8 cellular contexts compared by ENCODE assay signal in genomic region chr13:29937836-29938235, GRCh38.
A peak's percentile ranks its signal among the peaks of the same experiment; 100 is the strongest.
DNase-seq lines count a peak whose midpoint lies in the region; ATAC-seq and TF ChIP-seq lines count a peak whose summit lies in the region.

No MANE protein-coding gene starts in this region.

- H2BK120ac ChIP-seq in IMR-90 (ENCODE audit: low read depth, low read length): no peak overlapping the region

- H3K79me1 ChIP-seq in IMR-90 (ENCODE audit: low read depth in 1 of 2, low read length in 2 of 2): no peaks in the 10 kb centered on the region

- no peaks in the 10 kb centered on the region for H3K9me3 ChIP-seq in CD8-positive, alpha-beta T cell (ENCODE audit: low read length)
- no peaks in the 10 kb centered on the region; the same call in 1 of the 2 replicates for H3K9me3 ChIP-seq in IMR-90 (ENCODE audit: control insufficient read depth, insufficient read depth, low read length)
- no peaks in the 10 kb centered on the region for H3K9me3 ChIP-seq in colonic mucosa

- H3K9ac ChIP-seq in IMR-90 (ENCODE audit: low read depth, low read length) (no peak overlapping the region), colonic mucosa (ENCODE audit: low read depth in 2 of 2, low read length in 2 of 2) (no peak overlapping the region)

- H4K8ac ChIP-seq in IMR-90 (ENCODE audit: low read depth in 2 of 2, low read length in 2 of 2): no peak overlapping the region

- TF ChIP-seq RAD21 in IMR-90 (IDR thresholded peaks at IDR 0.05; ENCODE audit: low read length): no peak

- no peaks in the 10 kb centered on the region for H3K9me3 Mint-ChIP-seq in CD8-positive, alpha-beta T cell
- H3K9me3 Mint-ChIP-seq in activated CD4-positive, alpha-beta T cell treated with anti-CD3 and anti-CD28 coated beads, Interleukin-2, amount 10 ng/mL, durations not matched to agents 24 days and 14 days: no peaks in the 10 kb centered on the region
- no peaks in the 10 kb centered on the region for H3K9me3 Mint-ChIP-seq in activated naive CD8-positive, alpha-beta T cell treated with anti-CD3 and anti-CD28 coated beads for 36 hours

- H3K14ac ChIP-seq in IMR-90 (replicated peaks; ENCODE audit: low read depth, low read length): no peak overlapping the region

- H3K27ac Mint-ChIP-seq in CD8-positive, alpha-beta T cell: peak overlapping the region; percentile 86
- no peak overlapping the region for H3K27ac Mint-ChIP-seq in activated CD4-positive, alpha-beta T cell treated with anti-CD3 and anti-CD28 coated beads, Interleukin-2, amount 10 ng/mL, durations not matched to agents 24 days and 14 days
- H3K27ac Mint-ChIP-seq in activated naive CD8-positive, alpha-beta T cell treated with anti-CD3 and anti-CD28 coated beads for 36 hours: no peak overlapping the region

- dilution Hi-C loops in IMR-90 (cut with HindIII; ENCODE audit: low sequenced_read_pairs, unreplicated experiment): no loop called here

- peaks cover 50% of the 10 kb centered on the region for H3K4me1 Mint-ChIP-seq in CD8-positive, alpha-beta T cell (ENCODE audit: low read depth)
- H3K4me1 Mint-ChIP-seq in activated CD4-positive, alpha-beta T cell treated with anti-CD3 and anti-CD28 coated beads, Interleukin-2, amount 10 ng/mL, durations not matched to agents 24 days and 14 days: peaks cover 40% of the 10 kb centered on the region
- peaks cover 30% of the 10 kb centered on the region for H3K4me1 Mint-ChIP-seq in activated naive CD8-positive, alpha-beta T cell treated with anti-CD3 and anti-CD28 coated beads for 36 hours

- H3K4ac ChIP-seq in IMR-90 (ENCODE audit: low read depth, low read length): no peak overlapping the region

- BruUV-seq in IMR-90 (replicated peaks; lab: Mats Ljungman, UMichigan): no TSS peak

- no peak overlapping the region for H2BK15ac ChIP-seq in IMR-90 (ENCODE audit: low read depth, low read length)

- no peak overlapping the region for H3K23ac ChIP-seq in IMR-90 (ENCODE audit: low read depth, low read length)

- no peak overlapping the region for H3K27ac ChIP-seq in CD8-positive, alpha-beta T cell (ENCODE audit: low read depth, low read length)
- H3K27ac ChIP-seq in IMR-90 (ENCODE audit: insufficient read depth, low read length) (no peak overlapping the region), colonic mucosa (no peak overlapping the region)

- H3K18ac ChIP-seq in IMR-90 (ENCODE audit: low read depth, low read length): no peak overlapping the region

- peaks cover 44% of the 10 kb centered on the region for H3K4me1 ChIP-seq in CD8-positive, alpha-beta T cell (ENCODE audit: insufficient read depth, low read length)
- no peaks in the 10 kb centered on the region for H3K4me1 ChIP-seq in IMR-90 (ENCODE audit: control insufficient read depth, insufficient read depth, low read length)
- H3K4me1 ChIP-seq in colonic mucosa: no peaks in the 10 kb centered on the region

- WGBS in IMR-90 (ENCODE audit: extremely low coverage in 2 of 2, insufficient read length in 1 of 2), 2 experiments: no CpG with 5 or more reads among the region's 3 CpGs

- intact Hi-C loops in CD8-positive, alpha-beta T cell (cut with DNase I, micrococcal nuclease): loop anchor here (2.0 to 5.0 kb wide), 4 partner anchors 36 to 175 kb away; partner anchors contain the start of gene UBL3 (in 1 of the 2)
- intact Hi-C loops in IMR-90 (cut with micrococcal nuclease): no loop called here
- intact Hi-C loops in activated CD4-positive, alpha-beta T cell treated with anti-CD3 and anti-CD28 coated beads, Interleukin-2, amount 10 ng/mL, durations not matched to agents 24 days and 14 days (cut with micrococcal nuclease): loop anchor here (2.0 to 10.0 kb wide), 6 partner anchors 17 to 529 kb away; partner anchors contain the start of genes HMGB1 and SLC7A1
- intact Hi-C loops in colonic mucosa (cut with DNase I): no loop called here

- no peak overlapping the region for H4K91ac ChIP-seq in IMR-90 (ENCODE audit: insufficient read depth, low read depth, low read length)

- in situ Hi-C loops in IMR-90 (cut with MboI; ENCODE audit: low sequenced_read_pairs): no loop called here

- CTCF ChIA-PET in CD8-positive, alpha-beta T cell (lab: Charles Lee): interaction anchor here (1.0 to 8.9 kb wide), 13 partner anchors 15 to 221 kb away, joined by 3 to 132 read pairs (median 4); no protein-coding TSS in a partner anchor
- CTCF ChIA-PET in IMR-90 (lab: Yijun Ruan, JAX): no interaction called here

- H2BK5ac ChIP-seq in IMR-90 (ENCODE audit: low read depth, low read length, poor library complexity, severe bottlenecking): no peak overlapping the region

- no peaks in the 10 kb centered on the region for H3K9me1 ChIP-seq in IMR-90 (ENCODE audit: insufficient read depth, low read length)

- H2AK9ac ChIP-seq in IMR-90 (replicated peaks; ENCODE audit: low read depth, low read length, poor library complexity): no peak overlapping the region

- H3K4me3 Mint-ChIP-seq in CD8-positive, alpha-beta T cell: peak overlapping the region; percentile 33
- no peak overlapping the region for H3K4me3 Mint-ChIP-seq in activated CD4-positive, alpha-beta T cell treated with anti-CD3 and anti-CD28 coated beads, Interleukin-2, amount 10 ng/mL, durations not matched to agents 24 days and 14 days
- H3K4me3 Mint-ChIP-seq in activated naive CD8-positive, alpha-beta T cell treated with anti-CD3 and anti-CD28 coated beads for 36 hours: no peak overlapping the region

- no peaks in the 10 kb centered on the region for H3K36me3 Mint-ChIP-seq in CD8-positive, alpha-beta T cell
- no peaks in the 10 kb centered on the region for H3K36me3 Mint-ChIP-seq in activated CD4-positive, alpha-beta T cell treated with anti-CD3 and anti-CD28 coated beads, Interleukin-2, amount 10 ng/mL, durations not matched to agents 24 days and 14 days (ENCODE audit: low read depth)
- H3K36me3 Mint-ChIP-seq in activated naive CD8-positive, alpha-beta T cell treated with anti-CD3 and anti-CD28 coated beads for 36 hours: no peaks in the 10 kb centered on the region

- peak; percentile 13 for ATAC-seq in CD8-positive, alpha-beta T cell
- ATAC-seq in IMR-90 (ENCODE audit: low read depth) (no peak), GM21619 (IDR thresholded peaks at IDR 0.05; ENCODE audit: unreplicated experiment) (no peak), omental fat pad (ENCODE audit: low FRiP score) (no peak)

- TF ChIP-seq POLR2A in IMR-90 (IDR thresholded peaks at IDR 0.05; ENCODE audit: low read depth, low read length): no peak

- TF ChIP-seq CTCF in CD8-positive, alpha-beta T cell (IDR thresholded peaks at IDR 0.05): no peak
- TF ChIP-seq CTCF in IMR-90 (conservative IDR thresholded peaks at IDR 0.05; ENCODE audit: low read depth, low read length) (no peak), omental fat pad (IDR thresholded peaks at IDR 0.05) (no peak), colonic mucosa (IDR thresholded peaks at IDR 0.05) (no peak)

- H3K4me2 ChIP-seq in IMR-90 (ENCODE audit: low read depth, low read length): no peak overlapping the region

- no peaks in the 10 kb centered on the region for H3K27me3 ChIP-seq in CD8-positive, alpha-beta T cell (ENCODE audit: insufficient read depth, low read length)
- H3K27me3 ChIP-seq in IMR-90 (ENCODE audit: control insufficient read depth, insufficient read depth, low read length): peaks cover 29% of the 10 kb centered on the region
- H3K27me3 ChIP-seq in colonic mucosa: no peaks in the 10 kb centered on the region

- H2AK5ac ChIP-seq in IMR-90 (ENCODE audit: low read depth, low read length): no peak overlapping the region

- H4K20me1 ChIP-seq in IMR-90 (ENCODE audit: insufficient read depth, low read length): no peaks in the 10 kb centered on the region

- POLR2A ChIA-PET in CD8-positive, alpha-beta T cell (lab: Charles Lee): interaction anchor here (0.6 to 3.6 kb wide), 5 partner anchors 12 to 405 kb away, joined by 3 to 44 read pairs (median 9); partner anchors contain the start of gene UBL3
- POLR2A ChIA-PET in IMR-90 (lab: Charles Lee; ENCODE audit: unreplicated experiment): no interaction called here

- no peaks in the 10 kb centered on the region for H3K36me3 ChIP-seq in CD8-positive, alpha-beta T cell (ENCODE audit: insufficient read depth, low read length)
- H3K36me3 ChIP-seq in IMR-90 (ENCODE audit: control insufficient read depth, insufficient read depth, low read length): no peaks in the 10 kb centered on the region
- no peaks in the 10 kb centered on the region for H3K36me3 ChIP-seq in colonic mucosa

- H2AFZ ChIP-seq in IMR-90 (replicated peaks; ENCODE audit: low read length, poor library complexity): peak overlapping the region; percentile 19

- H3K56ac ChIP-seq in IMR-90 (ENCODE audit: extremely low read depth, insufficient read depth, low read length): no peak overlapping the region

- no peak overlapping the region for H4K5ac ChIP-seq in IMR-90 (ENCODE audit: low read depth, low read length)

- no peak overlapping the region for H3K4me3 ChIP-seq in CD8-positive, alpha-beta T cell (ENCODE audit: low read depth, low read length)
- H3K4me3 ChIP-seq in IMR-90 (ENCODE audit: insufficient read depth, low read depth, low read length) (no peak overlapping the region), colonic mucosa (no peak overlapping the region)

- no peaks in the 10 kb centered on the region for H3K27me3 Mint-ChIP-seq in CD8-positive, alpha-beta T cell (ENCODE audit: low read depth)
- peaks cover 2% of the 10 kb centered on the region for H3K27me3 Mint-ChIP-seq in activated CD4-positive, alpha-beta T cell treated with anti-CD3 and anti-CD28 coated beads, Interleukin-2, amount 10 ng/mL, durations not matched to agents 24 days and 14 days
- no peaks in the 10 kb centered on the region for H3K27me3 Mint-ChIP-seq in activated naive CD8-positive, alpha-beta T cell treated with anti-CD3 and anti-CD28 coated beads for 36 hours

- no peak overlapping the region for H2BK20ac ChIP-seq in IMR-90 (ENCODE audit: low read depth, low read length)

- DNase-seq in CD8-positive, alpha-beta T cell: peak in 5 of 7 experiments; percentile 28 to 65 (median 43)
- DNase-seq in IMR-90 (no peak), omental fat pad (ENCODE audit: low spot score) (no peak), NCI-H1105 (lab: John Stamatoyannopoulos, UW) (no peak), colonic mucosa (no peak)
- peak; percentile 81 for DNase-seq in activated CD4-positive, alpha-beta T cell treated with anti-CD3 and anti-CD28 coated beads, Interleukin-2, amount 10 ng/mL, durations not matched to agents 24 days and 14 days
- peak; percentile 5 for DNase-seq in activated naive CD8-positive, alpha-beta T cell treated with anti-CD3 and anti-CD28 coated beads for 36 hours

TF ChIP-seq in IMR-90, 13 proteins besides CTCF, POLR2A, EP300 and RAD21:
- TF ChIP-seq FOS (IDR thresholded peaks at IDR 0.05; ENCODE audit: low read depth, low read length) (no peak), RCOR1 (IDR thresholded peaks at IDR 0.05; ENCODE audit: insufficient replicate concordance, low read length) (no peak), CHD1 (IDR thresholded peaks at IDR 0.05; ENCODE audit: low read depth, low read length) (no peak)

Comparison
In these comparisons a context has a peak if more than half of its experiments do, and no peak if none do; other contexts are left out.
1. DNase-seq: peak in CD8-positive, alpha-beta T cell (5 of 7), activated CD4-positive, alpha-beta T cell treated with anti-CD3 and anti-CD28 coated beads, Interleukin-2, amount 10 ng/mL, durations not matched to agents 24 days and 14 days (single experiment) and activated naive CD8-positive, alpha-beta T cell treated with anti-CD3 and anti-CD28 coated beads for 36 hours (single experiment); none in IMR-90 (single experiment), omental fat pad (single experiment), NCI-H1105 (single experiment) and colonic mucosa (single experiment).
2. intact Hi-C loops: an anchor here in CD8-positive, alpha-beta T cell (2.0 to 5.0 kb wide) and activated CD4-positive, alpha-beta T cell treated with anti-CD3 and anti-CD28 coated beads, Interleukin-2, amount 10 ng/mL, durations not matched to agents 24 days and 14 days (2.0 to 10.0 kb wide); none called in IMR-90 and colonic mucosa.